Comparison of ENCODE assay signal across 1 cellular context in genomic region chr1:37859507-37860345, GRCh38.
TF ChIP-seq lines count a peak whose summit lies in the region.

Gene MTF1, minus strand, starts transcription at chr1:37859592. Its CDS starts 1,934 bp downstream, at chr1:37857658.

TF ChIP-seq in HepG2, 621 proteins besides CTCF, POLR2A, EP300 and RAD21 (continued from another document and continues in another):
- TF ChIP-seq FUBP1 (CRISPR knock-in tag; IDR thresholded peaks at IDR 0.05; ENCODE audit: borderline replicate concordance) = no peak
- TF ChIP-seq ZBTB7A (CRISPR knock-in tag; IDR thresholded peaks at IDR 0.05) = no peak
- TF ChIP-seq ZNF780A (CRISPR knock-in tag; IDR thresholded peaks at IDR 0.05) = peak; percentile 50; the same call in 1 of the 2 replicates
- TF ChIP-seq FOXA3 (CRISPR knock-in tag; IDR thresholded peaks at IDR 0.05) = 0 out of 2 replicates have a peak, but pooled peaks have one; percentile 5
- TF ChIP-seq NR2C2 (CRISPR knock-in tag; IDR thresholded peaks at IDR 0.05; ENCODE audit: borderline replicate concordance) = peak; percentile 62; the same call in 1 of the 2 replicates
- TF ChIP-seq ZNF335 (CRISPR knock-in tag; IDR thresholded peaks at IDR 0.05) = no peak
- 0 out of 2 replicates have a peak, but pooled peaks have one; percentile 60 for TF ChIP-seq ZNF225 (CRISPR knock-in tag; IDR thresholded peaks at IDR 0.05)
- TF ChIP-seq MXI1 (IDR thresholded peaks at IDR 0.05; ENCODE audit: borderline replicate concordance, low read depth, low read length) = peak; percentile 91; the same call in 2 of the 3 replicates
- TF ChIP-seq TOPORS (CRISPR knock-in tag; IDR thresholded peaks at IDR 0.05) = no peak
- 0 out of 2 replicates have a peak, but pooled peaks have one; percentile 24 for TF ChIP-seq U2AF2 (IDR thresholded peaks at IDR 0.05; ENCODE audit: low read depth, low read length)
- TF ChIP-seq PHF5A (CRISPR knock-in tag; IDR thresholded peaks at IDR 0.05; ENCODE audit: low read depth, unreplicated experiment) = no peak
- TF ChIP-seq ZNF431 (CRISPR knock-in tag; IDR thresholded peaks at IDR 0.05; ENCODE audit: borderline replicate concordance, low read depth) = no peak
- TF ChIP-seq HOXD1 (CRISPR knock-in tag; IDR thresholded peaks at IDR 0.05) = 0 out of 2 replicates have a peak, but pooled peaks have one; percentile 23
- peak; percentile 99 for TF ChIP-seq MAZ (IDR thresholded peaks at IDR 0.05; ENCODE audit: borderline replicate concordance, low read depth, low read length)
- peak; percentile 81; the same call in 1 of the 2 replicates for TF ChIP-seq MAZ (CRISPR knock-in tag; IDR thresholded peaks at IDR 0.05; ENCODE audit: low read depth)
- TF ChIP-seq EZH2 (conservative IDR thresholded peaks at IDR 0.05; ENCODE audit: low read depth, low read length) = no peak
- no peak for TF ChIP-seq AHDC1 (CRISPR knock-in tag; IDR thresholded peaks at IDR 0.05; ENCODE audit: borderline replicate concordance)
- TF ChIP-seq ZNF281 (CRISPR knock-in tag; IDR thresholded peaks at IDR 0.05; ENCODE audit: borderline replicate concordance) = no peak
- TF ChIP-seq CENPT (CRISPR knock-in tag; IDR thresholded peaks at IDR 0.05; ENCODE audit: low read depth) = 0 out of 2 replicates have a peak, but pooled peaks have one; percentile 6
- no peak for TF ChIP-seq ZNF883 (CRISPR knock-in tag; IDR thresholded peaks at IDR 0.05; ENCODE audit: not compliant biosample characterization)
- TF ChIP-seq ZBTB20 (CRISPR knock-in tag; IDR thresholded peaks at IDR 0.05; ENCODE audit: borderline replicate concordance, low read depth) = no peak
- TF ChIP-seq ZNF44 (CRISPR knock-in tag; IDR thresholded peaks at IDR 0.05) = no peak
- no peak for TF ChIP-seq ZBTB34 (CRISPR knock-in tag; IDR thresholded peaks at IDR 0.05)
- no peak for TF ChIP-seq ZNF564 (CRISPR knock-in tag; IDR thresholded peaks at IDR 0.05)
- TF ChIP-seq ZNF33B (CRISPR knock-in tag; IDR thresholded peaks at IDR 0.05) = no peak
- TF ChIP-seq ATF1 (CRISPR knock-in tag; IDR thresholded peaks at IDR 0.05) = peak; percentile 94
- TF ChIP-seq RFX3 (CRISPR knock-in tag; IDR thresholded peaks at IDR 0.05) = no peak
- peak; percentile 87 for TF ChIP-seq ELF1 (CRISPR knock-in tag; IDR thresholded peaks at IDR 0.05)
- TF ChIP-seq BRF2 (CRISPR knock-in tag; IDR thresholded peaks at IDR 0.05) = peak; percentile 62; the same call in 1 of the 2 replicates
- 0 out of 2 replicates have a peak, but pooled peaks have one; percentile 85 for TF ChIP-seq ZNF510 (CRISPR knock-in tag; IDR thresholded peaks at IDR 0.05; ENCODE audit: low read depth)
- TF ChIP-seq POGZ (CRISPR knock-in tag; IDR thresholded peaks at IDR 0.05) = no peak
- TF ChIP-seq ISL2 (CRISPR knock-in tag; IDR thresholded peaks at IDR 0.05) = no peak; the same call in 1 of the 2 replicates
- TF ChIP-seq ZBTB2 (CRISPR knock-in tag; IDR thresholded peaks at IDR 0.05; ENCODE audit: low read depth) = no peak
- 0 out of 2 replicates have a peak, but pooled peaks have one; percentile 52 for TF ChIP-seq SNAPC5 (CRISPR knock-in tag; IDR thresholded peaks at IDR 0.05; ENCODE audit: borderline replicate concordance)
- TF ChIP-seq PHF20 (CRISPR knock-in tag; IDR thresholded peaks at IDR 0.05) = peak; percentile 87
- no peak for TF ChIP-seq ATF4 (CRISPR knock-in tag; IDR thresholded peaks at IDR 0.05)
- TF ChIP-seq ZNF251 (CRISPR knock-in tag; IDR thresholded peaks at IDR 0.05) = no peak
- no peak for TF ChIP-seq EHMT2 (IDR thresholded peaks at IDR 0.05; ENCODE audit: borderline replicate concordance, low read depth, low read length)
- TF ChIP-seq ZNF512 (CRISPR knock-in tag; IDR thresholded peaks at IDR 0.05) = no peak
- TF ChIP-seq ZNF746 (CRISPR knock-in tag; IDR thresholded peaks at IDR 0.05) = no peak
- TF ChIP-seq HIC2 (CRISPR knock-in tag; IDR thresholded peaks at IDR 0.05; ENCODE audit: low read depth) = peak; percentile 53; the same call in 1 of the 2 replicates
- no peak for TF ChIP-seq ZNF180 (CRISPR knock-in tag; IDR thresholded peaks at IDR 0.05; ENCODE audit: borderline replicate concordance, low read depth)
- TF ChIP-seq ZNF496 (CRISPR knock-in tag; IDR thresholded peaks at IDR 0.05; ENCODE audit: insufficient replicate concordance) = no peak
- TF ChIP-seq HIVEP1 (CRISPR knock-in tag; IDR thresholded peaks at IDR 0.05) = peak; percentile 17; the same call in 1 of the 2 replicates
- TF ChIP-seq ZFP36L2 (CRISPR knock-in tag; IDR thresholded peaks at IDR 0.05) = 0 out of 2 replicates have a peak, but pooled peaks have one; percentile 44
